In the genomic region with DNA sequence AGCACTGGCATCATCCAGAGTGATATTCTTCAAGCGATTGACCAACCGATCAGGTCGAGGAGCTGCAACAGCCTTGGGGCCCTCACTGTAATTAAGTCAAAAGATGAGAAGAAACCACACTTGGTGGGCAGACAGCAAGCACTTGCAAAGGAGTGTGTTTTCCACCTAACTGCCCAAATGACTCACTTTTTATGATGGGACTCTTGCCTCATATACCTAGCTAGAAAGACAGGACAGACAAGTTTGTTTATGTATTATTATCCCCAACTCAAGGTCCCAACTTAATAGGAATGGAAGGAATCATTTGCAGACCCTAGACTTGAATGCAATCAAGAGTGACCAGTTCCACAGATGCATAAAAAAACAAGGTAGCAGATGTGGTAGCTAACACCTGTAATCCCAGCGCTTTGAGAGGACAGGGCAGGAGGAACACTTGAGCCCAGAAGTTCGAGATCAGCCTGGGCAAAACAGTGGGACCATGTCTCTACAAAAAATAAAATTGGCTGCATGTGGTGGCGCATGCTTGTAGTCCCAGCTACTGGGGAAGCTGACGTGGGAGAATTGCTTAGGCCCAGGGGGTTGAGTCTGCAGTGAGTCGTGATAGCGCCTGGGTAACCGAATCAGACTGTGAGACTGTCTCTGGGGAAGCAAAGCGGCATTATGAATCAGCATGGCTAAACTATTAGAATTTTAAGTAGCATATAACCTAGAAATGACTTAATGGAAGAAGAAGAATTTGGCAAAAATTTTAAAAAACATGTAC, we compare ENCODE assay signal across 13 cellular contexts. TPM values are rescaled to one million over a fixed set of nuclear protein-coding genes. Genes with fewer than 3 reads are reported as not detected.
DNase-seq lines count a peak whose midpoint lies in the region; ATAC-seq and TF ChIP-seq lines count a peak whose summit lies in the region.
"Had no signal": no experiment of that assay in that cellular context is flagged by ENCODE, and none has a peak within 500 bp of the region (broad histone marks: within the 10 kb centered on the region; RNA-seq: fewer than 3 reads in every experiment).

No MANE protein-coding gene starts in this region.

- H3K27ac Mint-ChIP-seq in activated naive CD8-positive, alpha-beta T cell: peak overlapping the region; percentile 89

- peaks cover 37% of the 10 kb centered on the region for H3K4me1 Mint-ChIP-seq in activated naive CD8-positive, alpha-beta T cell (ENCODE audit: low read depth)

- H3K27me3 ChIP-seq in A673 (replicated peaks; ENCODE audit: insufficient read depth, low read depth, low read length, poor library complexity): no peaks in the 10 kb centered on the region
- H3K27me3 ChIP-seq: colonic mucosa, ovary had no signal

- no peak overlapping the region for H3K27ac ChIP-seq in A673 (ENCODE audit: low read depth, low read length, poor library complexity, severe bottlenecking)
- H3K27ac ChIP-seq in HEK293 (ENCODE audit: extremely low read depth, low read depth, low read length): no peak overlapping the region
- H3K27ac ChIP-seq: colonic mucosa, HL-60, ovary had no signal

- TF ChIP-seq CTCF in A673 (conservative IDR thresholded peaks at IDR 0.05; ENCODE audit: low read depth, low read length): no peak
- TF ChIP-seq CTCF in HEK293 (tag by site-specific recombination; IDR thresholded peaks at IDR 0.05): no peak

- peaks cover 15% of the 10 kb centered on the region for H3K36me3 Mint-ChIP-seq in activated naive CD8-positive, alpha-beta T cell

- H3K4me1 ChIP-seq in A673 (ENCODE audit: insufficient read depth, low read length, poor library complexity, severe bottlenecking) (peaks cover 7% of the 10 kb centered on the region), HEK293 (ENCODE audit: control insufficient read depth, insufficient read depth, low read length) (no peaks in the 10 kb centered on the region)

- BruUV-seq in A673 (replicated peaks; lab: Mats Ljungman, UMichigan): no TSS peak

- DNase-seq in A673 (ENCODE audit: low spot score) (peak; percentile 18), kidney tubule cell (ENCODE audit: low spot score) (peak; percentile 81), midbrain (lab: John Stamatoyannopoulos, UW) (no peak), DMS153 (lab: John Stamatoyannopoulos, UW) (no peak), activated gamma-delta T cell (lab: John Stamatoyannopoulos, UW) (no peak)
- DNase-seq: colonic mucosa, COR-L47, NCI-H2081, ovary had no signal

- no peaks in the 10 kb centered on the region for H3K9me3 ChIP-seq in A673 (ENCODE audit: low read depth, low read length, poor library complexity, severe bottlenecking)
- H3K9me3 ChIP-seq in HEK293 (ENCODE audit: control insufficient read depth, insufficient read depth, low read depth, low read length): no peaks in the 10 kb centered on the region
- H3K9me3 ChIP-seq: colonic mucosa, ovary had no signal

- no peak overlapping the region for H3K4me3 ChIP-seq in A673 (ENCODE audit: low read depth, low read length, poor library complexity, severe bottlenecking)
- H3K4me3 ChIP-seq in HEK293 (ENCODE audit: low read depth, low read length): no peak overlapping the region
- H3K4me3 ChIP-seq: colonic mucosa, ovary had no signal

- H3K36me3 ChIP-seq in A673 (ENCODE audit: insufficient read depth, low read length, poor library complexity, severe bottlenecking) (peaks cover 78% of the 10 kb centered on the region), HEK293 (ENCODE audit: control insufficient read depth in 2 of 2, insufficient read depth in 1 of 2, low read length in 2 of 2) (peaks cover 48 to 83% of the 10 kb centered on the region in 2 experiments)

- no peaks in the 10 kb centered on the region for H3K27me3 Mint-ChIP-seq in activated naive CD8-positive, alpha-beta T cell

- intact Hi-C loops in A673 (cut with micrococcal nuclease; ENCODE audit: unreplicated experiment): loop anchor here (5.0 kb wide), 1 partner anchor 372 kb away; no protein-coding TSS in a partner anchor

- CTCF ChIA-PET in A673 (lab: Charles Lee): no interaction called here
- CTCF ChIA-PET in HEK293 (lab: Yijun Ruan, JAX): no interaction called here

- no peak for ATAC-seq in HG02610 (IDR thresholded peaks at IDR 0.05; ENCODE audit: unreplicated experiment)

- POLR2A ChIA-PET in A673 (lab: Charles Lee; ENCODE audit: low non-redundant PET): no interaction called here
- POLR2A ChIA-PET in HEK293 (lab: Yijun Ruan, JAX): no interaction called here

- no peaks in the 10 kb centered on the region for H3K9me3 Mint-ChIP-seq in activated naive CD8-positive, alpha-beta T cell (ENCODE audit: low read depth)

- H3K4me3 Mint-ChIP-seq in activated naive CD8-positive, alpha-beta T cell: no peak overlapping the region

TF ChIP-seq in HEK293, 187 proteins besides CTCF, POLR2A, EP300 and RAD21:
- TF ChIP-seq MYNN (tag by site-specific recombination; IDR thresholded peaks at IDR 0.05; ENCODE audit: borderline replicate concordance) (no peak), OSR2 (tag by site-specific recombination; IDR thresholded peaks at IDR 0.05) (peak; percentile 59; the same call in 1 of the 2 replicates)

RNA-seq across cellular contexts. Expression of a gene that starts 2.3 kb away (rescaled TPM):
- 72.2 and 79.1 TPM in 2 replicates for total RNA-seq in A673 (2021)

RNA-seq across cellular contexts. Expression of a gene that starts 23.5 kb away (rescaled TPM):
- total RNA-seq in A673 (2021): 0.19 and 0.37 TPM in 2 replicates

RNA-seq across cellular contexts. Expression of a gene that starts 38.9 kb away (rescaled TPM):
- total RNA-seq in A673 (2021): 742 and 812 TPM in 2 replicates

RNA-seq across cellular contexts. Expression of a gene that starts 49.0 kb away (rescaled TPM):
- total RNA-seq in A673 (2021): 1.9 and 2.5 TPM in 2 replicates

Comparison
In these comparisons a context has a peak if more than half of its experiments do, and no peak if none do; other contexts are left out.
1. DNase-seq: peak in A673 (single experiment) and kidney tubule cell (single experiment); none in midbrain (single experiment), DMS153 (single experiment) and activated gamma-delta T cell (single experiment).